1 cellular context compared by ENCODE assay signal in the genomic region with DNA sequence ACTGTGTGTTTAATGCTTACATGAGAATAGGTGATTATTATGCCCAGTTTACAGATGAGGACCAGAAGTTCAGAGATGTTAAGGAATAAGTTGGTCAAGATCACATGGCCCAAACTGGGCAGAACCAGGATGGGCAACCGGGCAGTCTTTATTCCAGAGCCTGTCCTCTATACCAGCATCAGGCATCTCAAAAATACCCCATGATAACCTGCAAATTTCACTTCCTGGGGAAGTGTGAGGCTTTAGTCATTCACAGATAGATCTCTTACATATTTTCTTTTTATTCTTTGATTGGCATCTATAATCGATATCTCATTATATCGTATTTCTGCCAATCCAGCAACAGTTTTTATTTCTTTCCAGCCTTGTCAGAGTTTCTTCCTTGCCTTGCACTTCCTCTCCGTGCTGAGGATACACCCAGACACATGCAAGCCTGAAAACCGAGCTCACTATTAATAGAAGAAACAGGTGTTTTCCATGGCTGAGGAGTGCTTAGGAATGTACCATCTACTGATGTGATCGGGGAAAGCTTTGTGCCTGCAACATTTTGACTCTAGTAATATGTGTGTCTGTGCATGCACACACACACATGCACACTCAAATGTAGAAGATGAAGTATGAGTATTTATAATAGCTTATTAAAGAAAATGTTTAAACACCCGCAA.
A peak's percentile ranks its signal among the peaks of the same experiment; 100 is the strongest.
TF ChIP-seq lines count a peak whose summit lies in the region.

No MANE protein-coding gene starts in this region.

TF ChIP-seq in HEK293, 187 proteins besides CTCF, POLR2A, EP300 and RAD21 (continued from another document):
- TF ChIP-seq, protein P1, sequence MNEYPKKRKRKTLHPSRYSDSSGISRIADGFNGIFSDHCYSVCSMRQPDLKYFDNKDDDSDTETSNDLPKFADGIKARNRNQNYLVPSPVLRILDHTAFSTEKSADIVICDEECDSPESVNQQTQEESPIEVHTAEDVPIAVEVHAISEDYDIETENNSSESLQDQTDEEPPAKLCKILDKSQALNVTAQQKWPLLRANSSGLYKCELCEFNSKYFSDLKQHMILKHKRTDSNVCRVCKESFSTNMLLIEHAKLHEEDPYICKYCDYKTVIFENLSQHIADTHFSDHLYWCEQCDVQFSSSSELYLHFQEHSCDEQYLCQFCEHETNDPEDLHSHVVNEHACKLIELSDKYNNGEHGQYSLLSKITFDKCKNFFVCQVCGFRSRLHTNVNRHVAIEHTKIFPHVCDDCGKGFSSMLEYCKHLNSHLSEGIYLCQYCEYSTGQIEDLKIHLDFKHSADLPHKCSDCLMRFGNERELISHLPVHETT (tag by site-specific recombination; IDR thresholded peaks at IDR 0.05): no peak
- 0 out of 2 replicates have a peak, but pooled peaks have one; percentile 34 for TF ChIP-seq SCRT2 (tag by site-specific recombination; IDR thresholded peaks at IDR 0.05)
